In genomic region chr6:166106076-166106686, GRCh38 we compare ENCODE assay signal across 8 cellular contexts.
DNase-seq lines count a peak whose midpoint lies in the region; ATAC-seq and TF ChIP-seq lines count a peak whose summit lies in the region.

No MANE protein-coding gene starts in this region.

- no peak overlapping the region for H3K4me3 ChIP-seq in foreskin fibroblast (ENCODE audit: low read depth in 1 of 2, low read length in 2 of 2)
- no peak overlapping the region for H3K4me3 ChIP-seq in osteoblast (ENCODE audit: insufficient read depth, low read length)

- no peaks in the 10 kb centered on the region for H4K20me1 ChIP-seq in osteoblast (ENCODE audit: insufficient read depth, low read length)

- peaks cover 8% of the 10 kb centered on the region for H3K9me3 ChIP-seq in osteoblast (ENCODE audit: low read depth, low read length)

- ATAC-seq in GM21381 (IDR thresholded peaks at IDR 0.05; ENCODE audit: unreplicated experiment), result peak; percentile 70
- ATAC-seq in activated T-cell treated with anti-CD3 and anti-CD28 coated beads, Interleukin-2, amount 50 U/mL, for 72 hours (replicated peaks in 1 of 2), result peak; percentile 68 to 69

- H3K4me3 Mint-ChIP-seq in Calu3 (ENCODE audit: low read depth, unreplicated experiment), result no peak overlapping the region
- H3K4me3 Mint-ChIP-seq in activated T-cell treated with anti-CD3 and anti-CD28 coated beads, Interleukin-2, amount 50 U/mL, for 72 hours, result peak overlapping the region; percentile 37 to 46

- CTCF ChIA-PET in Calu3 (lab: Charles Lee), result interaction anchor here (0.7 to 1.8 kb wide), 6 partner anchors 8 to 1181 kb away, joined by 3 to 16 read pairs (median 5); no protein-coding TSS in a partner anchor

- TF ChIP-seq CTCF in Calu3 (IDR thresholded peaks at IDR 0.05; ENCODE audit: unreplicated experiment) (peak; percentile 84), foreskin fibroblast (IDR thresholded peaks at IDR 0.05; ENCODE audit: low read depth, low read length) (peak; percentile 61), osteoblast (IDR thresholded peaks at IDR 0.05; ENCODE audit: extremely low read depth, low read depth, low read length) (peak; percentile 92)

- no peak overlapping the region for H3K27ac Mint-ChIP-seq in Calu3 (ENCODE audit: unreplicated experiment)
- no peak overlapping the region for H3K27ac Mint-ChIP-seq in activated T-cell treated with anti-CD3 and anti-CD28 coated beads, Interleukin-2, amount 50 U/mL, for 72 hours

- peaks cover 42% of the 10 kb centered on the region for H3K27me3 Mint-ChIP-seq in Calu3 (ENCODE audit: unreplicated experiment)
- peaks cover 27% of the 10 kb centered on the region for H3K27me3 Mint-ChIP-seq in activated T-cell treated with anti-CD3 and anti-CD28 coated beads, Interleukin-2, amount 50 U/mL, for 72 hours (ENCODE audit: low read depth)

- no peak overlapping the region for H3K27ac ChIP-seq in osteoblast (ENCODE audit: low read depth, low read length)

- intact Hi-C loops in Calu3 (cut with micrococcal nuclease; ENCODE audit: unreplicated experiment), result loop anchor here (1.0 to 10.0 kb wide), 3 partner anchors 216 to 381 kb away; no protein-coding TSS in a partner anchor

- peaks cover 5% of the 10 kb centered on the region for H3K9me3 Mint-ChIP-seq in Calu3 (ENCODE audit: low read depth, unreplicated experiment)
- H3K9me3 Mint-ChIP-seq in activated T-cell treated with anti-CD3 and anti-CD28 coated beads, Interleukin-2, amount 50 U/mL, for 72 hours, result peaks cover 5 to 8% of the 10 kb centered on the region in 2 donors

- H3K4me2 ChIP-seq in osteoblast (ENCODE audit: insufficient read depth, low read length), result no peak overlapping the region

- H3K27me3 ChIP-seq in osteoblast (ENCODE audit: insufficient read depth, low read length), result peaks cover 15% of the 10 kb centered on the region

- no peaks in the 10 kb centered on the region for H3K79me2 ChIP-seq in osteoblast (ENCODE audit: insufficient read depth, low read length)

- no peaks in the 10 kb centered on the region for H3K4me1 ChIP-seq in osteoblast (ENCODE audit: insufficient read depth, low read length)

- H3K36me3 Mint-ChIP-seq in Calu3 (ENCODE audit: insufficient read depth, unreplicated experiment), result no peaks in the 10 kb centered on the region
- H3K36me3 Mint-ChIP-seq in activated T-cell treated with anti-CD3 and anti-CD28 coated beads, Interleukin-2, amount 50 U/mL, for 72 hours (ENCODE audit: insufficient read depth in 2 of 2), result peaks cover 0 to 1% of the 10 kb centered on the region in 2 donors

- H3K4me1 Mint-ChIP-seq in Calu3 (ENCODE audit: low read depth, unreplicated experiment), result no peaks in the 10 kb centered on the region
- peaks cover 11% of the 10 kb centered on the region for H3K4me1 Mint-ChIP-seq in activated T-cell treated with anti-CD3 and anti-CD28 coated beads, Interleukin-2, amount 50 U/mL, for 72 hours (ENCODE audit: low read depth)

- no peak overlapping the region for H2AFZ ChIP-seq in osteoblast (ENCODE audit: low read length)

- DNase-seq in Calu3 (peak; percentile 80), HuH-7.5 (ENCODE audit: low spot score) (peak; percentile 35), OCI-M2 (lab: John Stamatoyannopoulos, UW; ENCODE audit: unreplicated experiment) (peak; percentile 20), foreskin fibroblast (peak; percentile 3 to 61), osteoblast (ENCODE audit: insufficient read length, low spot score, missing footprints) (no peak), ureter (ENCODE audit: low spot score) (peak; percentile 68)
- DNase-seq in activated T-cell treated with anti-CD3 and anti-CD28 coated beads, Interleukin-2, amount 50 U/mL, for 72 hours, result peak; percentile 64 to 73

- no peaks in the 10 kb centered on the region for H3K36me3 ChIP-seq in osteoblast (ENCODE audit: insufficient read depth, low read length)

- no TSS peak for BruUV-seq in Calu3 (replicated peaks; lab: Mats Ljungman, UMichigan)
